9 cellular contexts compared by ENCODE assay signal in genomic region chr11:35683728-35684339, GRCh38. TPM values are rescaled to one million over a fixed set of nuclear protein-coding genes. Genes with fewer than 3 reads are reported as not detected.
A peak's percentile ranks its signal among the peaks of the same experiment; 100 is the strongest.
DNase-seq lines count a peak whose midpoint lies in the region; ATAC-seq and TF ChIP-seq lines count a peak whose summit lies in the region.
"Had no signal": no experiment of that assay in that cellular context is flagged by ENCODE, and none has a peak within 500 bp of the region (broad histone marks: within the 10 kb centered on the region; RNA-seq: fewer than 3 reads in every experiment).

No MANE protein-coding gene starts in this region.

- H3K9ac ChIP-seq in mammary epithelial cell (ENCODE audit: insufficient read depth, low read length), result no peak overlapping the region

- no peak overlapping the region for H3K4me2 ChIP-seq in mammary epithelial cell (ENCODE audit: insufficient read depth, low read depth, low read length)

- no peak overlapping the region for H2AFZ ChIP-seq in mammary epithelial cell (ENCODE audit: low read depth, low read length)

- intact Hi-C loops in mammary epithelial cell (cut with micrococcal nuclease), result loop anchor here (5.0 kb wide), 1 partner anchor 62 kb away; no protein-coding TSS in a partner anchor

- CTCF ChIA-PET in mammary epithelial cell (lab: Charles Lee; ENCODE audit: low non-redundant PET), result no interaction called here

- no peak overlapping the region for H3K4me3 ChIP-seq in mammary epithelial cell (replicated peaks in 1 of 3; ENCODE audit: insufficient read depth in 1 of 3, low read depth in 2 of 3, low read length in 3 of 3)

- no peaks in the 10 kb centered on the region for H3K27me3 ChIP-seq in mammary epithelial cell (ENCODE audit: insufficient read depth, low read length)

- H3K79me2 ChIP-seq in mammary epithelial cell (ENCODE audit: insufficient read depth, low read length), result peaks cover 66% of the 10 kb centered on the region

- no peak overlapping the region for H3K27ac ChIP-seq in mammary epithelial cell (ENCODE audit: insufficient read depth, low read depth, low read length)
- H3K27ac ChIP-seq in caudate nucleus (ENCODE audit: low read depth, low read length), result no peak overlapping the region

- ATAC-seq in GM19467 (IDR thresholded peaks at IDR 0.05; ENCODE audit: unreplicated experiment) (peak; percentile 65), HG03108 (IDR thresholded peaks at IDR 0.05; ENCODE audit: unreplicated experiment) (peak; percentile 72)

- peaks cover 3% of the 10 kb centered on the region for H3K4me1 ChIP-seq in mammary epithelial cell (ENCODE audit: insufficient read depth, low read length)

- H3K9me3 ChIP-seq in mammary epithelial cell (replicated peaks; ENCODE audit: insufficient read depth, low read length), result no peaks in the 10 kb centered on the region

- peak; percentile 61 for DNase-seq in ELR (ENCODE audit: low read depth)
- DNase-seq in mammary epithelial cell, result peak; percentile 36
- DNase-seq in NCI-H2029 treated with DMSO at 0.1 percent for 48 hours (lab: John Stamatoyannopoulos, UW), result no peak
- DNase-seq in NCI-H146 (lab: John Stamatoyannopoulos, UW), result no peak
- DNase-seq in caudate nucleus (lab: John Stamatoyannopoulos, UW), result no peak
- no peak for DNase-seq in activated CD8-positive, alpha-beta memory T cell treated with anti-CD3 and anti-CD28 coated beads, Interleukin-2, amount 50 U/mL, for 4 hours
- DNase-seq: activated naive CD8-positive, alpha-beta T cell treated with anti-CD3 and anti-CD28 coated beads, Interleukin-2, amount 10 ng/mL, durations not matched to agents 7 days and 5 days had no signal

- in situ Hi-C loops in mammary epithelial cell (cut with MboI; ENCODE audit: low sequenced_read_pairs in 2 of 2), result no loop called here

- BruUV-seq in mammary epithelial cell (replicated peaks; lab: Mats Ljungman, UMichigan), result no TSS peak

- no peak for TF ChIP-seq CTCF in mammary epithelial cell (conservative IDR thresholded peaks at IDR 0.05 in 1 of 2, IDR thresholded peaks at IDR 0.05 in 1 of 2; ENCODE audit: extremely low read depth in 1 of 2, insufficient read depth in 1 of 2, low read depth in 1 of 2, low read length in 2 of 2)

- dilution Hi-C loops in mammary epithelial cell (cut with HindIII; ENCODE audit: low sequenced_read_pairs), result no loop called here

- 94% methylated on average over 1 of the region's 1 CpG for WGBS in mammary epithelial cell (ENCODE audit: low coverage, missing lambda C conversion rate)

- H3K36me3 ChIP-seq in mammary epithelial cell (ENCODE audit: insufficient read depth, low read length), result no peaks in the 10 kb centered on the region

- peaks cover 4% of the 10 kb centered on the region for H4K20me1 ChIP-seq in mammary epithelial cell (ENCODE audit: insufficient read depth, low read length)

RNA-seq across cellular contexts. Expression of gene TRIM44, which starts 21.3 kb away (rescaled TPM):
- 10 to 100 TPM; 27.7 to 55.7 TPM for total RNA-seq in mammary epithelial cell
- 46.0 TPM for polyA plus RNA-seq in mammary epithelial cell
- polyA minus RNA-seq in mammary epithelial cell, result 211 TPM

Comparison
In these comparisons a context has a peak if more than half of its experiments do, and no peak if none do; other contexts are left out.
1. DNase-seq: peak in ELR (single experiment) and mammary epithelial cell (single experiment); none in NCI-H2029 treated with DMSO at 0.1 percent for 48 hours (single experiment), NCI-H146 (single experiment), caudate nucleus (0 of 61) and activated CD8-positive, alpha-beta memory T cell treated with anti-CD3 and anti-CD28 coated beads, Interleukin-2, amount 50 U/mL, for 4 hours (single experiment).